9 cellular contexts compared by ENCODE assay signal in genomic region chr2:74472086-74472944, GRCh38. TPM values are rescaled to one million over a fixed set of nuclear protein-coding genes. Genes with fewer than 3 reads are reported as not detected.
DNase-seq lines count a peak whose midpoint lies in the region; ATAC-seq, FAIRE-seq and TF ChIP-seq lines count a peak whose summit lies in the region.
"Had no signal": no experiment of that assay in that cellular context is flagged by ENCODE, and none has a peak within 500 bp of the region (broad histone marks: within the 10 kb centered on the region; RNA-seq: fewer than 3 reads in every experiment).

MRPL53 (minus strand) TSS chr2:74472680; CDS start chr2:74472660, 20 bp downstream.

- CTCF ChIA-PET in BJ (lab: Yijun Ruan, JAX) (interaction anchor here (1.1 to 2.7 kb wide), 3 partner anchors 10 to 115 kb away, joined by 4 to 10 read pairs (median 5); partner anchors contain the start of genes CCDC142 and TTC31), HepG2 (lab: Yijun Ruan, JAX; ENCODE audit: low intra/inter-chr PET ratio, low total read pairs) (no interaction called here)

- peak within 1 kb of the TSS; percentile 95 for H3K4me2 ChIP-seq in HepG2 (ENCODE audit: low read depth, low read length)

- intact Hi-C loops in dendritic cell treated with granulocyte-macrophage colony-stimulating factor and Interleukin-4, amounts not matched to agents 40 ng/mL and 50 ng/mL, for 4 days (cut with micrococcal nuclease): loop anchor here (1.0 kb wide), 2 partner anchors 10 to 14 kb away; partner anchors contain the start of genes CCDC142 and WBP1
- intact Hi-C loops in HepG2 (cut with micrococcal nuclease; ENCODE audit: unreplicated experiment): loop anchor here (1.0 to 2.0 kb wide), 2 partner anchors 14 to 57 kb away; partner anchors contain the start of genes AUP1, HTRA2 and WBP1

- peak within 1 kb of the TSS; percentile 76 for H3K4me3 ChIP-seq in BJ (ENCODE audit: low read depth, low read length)
- H3K4me3 ChIP-seq in HepG2 (replicated peaks in 1 of 3; ENCODE audit: insufficient read depth in 1 of 3, low read depth in 2 of 3, low read length in 3 of 3): peak within 1 kb of the TSS; percentile 67 to 91 (median 83)

- no peaks in the 10 kb centered on the region for H3K27me3 Mint-ChIP-seq in dendritic cell treated with granulocyte-macrophage colony-stimulating factor and Interleukin-4, amounts not matched to agents 40 ng/mL and 50 ng/mL, for 4 days

- ATAC-seq in HG03442 (IDR thresholded peaks at IDR 0.05; ENCODE audit: unreplicated experiment): peak; percentile 79
- peak; percentile 87 for ATAC-seq in HepG2

- H3K36me3 Mint-ChIP-seq in dendritic cell treated with granulocyte-macrophage colony-stimulating factor and Interleukin-4, amounts not matched to agents 40 ng/mL and 50 ng/mL, for 4 days (ENCODE audit: low read depth): peaks cover 46% of the 10 kb centered on the region

- DNase-seq in BJ (ENCODE audit: low read depth) (peak; percentile 49), GM19239 (ENCODE audit: insufficient read length, low spot score) (peak; percentile 74), NCI-H774 (lab: John Stamatoyannopoulos, UW) (peak; percentile 92), HepG2 (ENCODE audit: low spot score) (peak; percentile 92)
- peak; percentile 94 to 96 for DNase-seq in activated CD4-positive, alpha-beta T cell treated with anti-CD3 and anti-CD28 coated beads, Interleukin-2, amount 50 U/mL, for 24 hours (ENCODE audit: low read depth in 1 of 2, low spot score in 1 of 2)
- peak; percentile 96 to 97 for DNase-seq in stimulated activated CD4-positive, alpha-beta T cell treated with anti-CD3 and anti-CD28 coated beads, Interleukin-2, amount 100 ng/mL, for 48 hours

- WGBS in HepG2 (ENCODE audit: low lambda C conversion rate): 2% methylated on average over 62 of the region's 66 CpGs

- H3K79me2 ChIP-seq in HepG2 (ENCODE audit: insufficient read depth, low read length): peaks cover 4% of the 10 kb centered on the region

- peaks cover 37% of the 10 kb centered on the region for H3K4me1 Mint-ChIP-seq in dendritic cell treated with granulocyte-macrophage colony-stimulating factor and Interleukin-4, amounts not matched to agents 40 ng/mL and 50 ng/mL, for 4 days (ENCODE audit: low read depth)

- in situ Hi-C loops in HepG2 (cut with HindIII; ENCODE audit: extremely low pct_ligation_motif_present, low pct_unique_long_range_greater_than_20kb): no loop called here

- TSS peak; percentile 67 for BruUV-seq in HepG2 (replicated peaks; lab: Mats Ljungman, UMichigan)

- H4K20me1 ChIP-seq in HepG2 (ENCODE audit: insufficient read depth, low read length): no peaks in the 10 kb centered on the region

- H3K27me3 ChIP-seq in BJ (ENCODE audit: control insufficient read depth, insufficient read depth, low read length): no peaks in the 10 kb centered on the region
- no peaks in the 10 kb centered on the region; a peak in 1 of 5 replicates for H3K27me3 ChIP-seq in HepG2 (ENCODE audit: control insufficient read depth in 1 of 2, insufficient read depth in 2 of 2, low read length in 2 of 2)

- TF ChIP-seq RAD21 in HepG2 (CRISPR knock-in tag; IDR thresholded peaks at IDR 0.05): peak; percentile 45; the same call in 1 of the 2 replicates

- H2AFZ ChIP-seq in HepG2 (ENCODE audit: low read length): peak within 1 kb of the TSS; percentile 21

- TF ChIP-seq CTCF in BJ (IDR thresholded peaks at IDR 0.05; ENCODE audit: insufficient read depth, low read depth, low read length): no peak
- TF ChIP-seq CTCF in HepG2 (CRISPR knock-in tag; IDR thresholded peaks at IDR 0.05): peak; percentile 42; the same call in 1 of the 2 replicates

- H3K36me3 ChIP-seq in BJ (ENCODE audit: control insufficient read depth, insufficient read depth, low read length) (peaks cover 13% of the 10 kb centered on the region), HepG2 (replicated peaks in 1 of 2; ENCODE audit: control insufficient read depth in 1 of 2, insufficient read depth in 2 of 2, low read length in 2 of 2) (peaks cover 7 to 16% of the 10 kb centered on the region in 2 experiments)

- no peaks in the 10 kb centered on the region for H3K9me3 ChIP-seq in HepG2 (ENCODE audit: low read length)

- H3K27ac ChIP-seq in HepG2 (ENCODE audit: extremely low read length, insufficient read depth, low read length): peak within 1 kb of the TSS; percentile 83

- TF ChIP-seq POLR2A in HepG2 (IDR thresholded peaks at IDR 0.05; ENCODE audit: insufficient read depth in 1 of 2, low read depth in 2 of 2, low read length in 2 of 2): peak; percentile 94 to 97

- H3K4me1 ChIP-seq in HepG2 (ENCODE audit: insufficient read depth, low read length): peaks cover 52% of the 10 kb centered on the region

- POLR2A ChIA-PET in BJ (lab: Charles Lee) (interaction anchor here (0.9 kb wide), 1 partner anchor 17 kb away, joined by 3 read pairs; the partner anchor contains the start of gene INO80B), HepG2 (lab: Yijun Ruan, JAX) (interaction anchor here (0.8 to 20.6 kb wide), 19 partner anchors 9 to 273 kb away, joined by 3 to 795 read pairs (median 9); partner anchors contain the start of genes AUP1, CCDC142, DQX1 and HTRA2)

- peak within 1 kb of the TSS; percentile 97 for H3K27ac Mint-ChIP-seq in dendritic cell treated with granulocyte-macrophage colony-stimulating factor and Interleukin-4, amounts not matched to agents 40 ng/mL and 50 ng/mL, for 4 days

- TF ChIP-seq EP300 in HepG2 (IDR thresholded peaks at IDR 0.05; ENCODE audit: low read depth in 2 of 2, low read length in 2 of 2) (peak in 1 of 2 experiments; percentile 54; a peak in 2 of 4 replicates), HepG2 (CRISPR knock-in tag; IDR thresholded peaks at IDR 0.05; ENCODE audit: borderline replicate concordance) (peak; percentile 67)

- FAIRE-seq in GM19239 (lab: Jason Lieb, UNC): peak; percentile 92
- FAIRE-seq in HepG2 (lab: Jason Lieb, UNC): peak; percentile 78
- FAIRE-seq: islet of Langerhans had no signal

- peak within 1 kb of the TSS; percentile 86 for H3K9ac ChIP-seq in HepG2 (ENCODE audit: insufficient read depth, low read depth, low read length)

- no peaks in the 10 kb centered on the region for H3K9me3 Mint-ChIP-seq in dendritic cell treated with granulocyte-macrophage colony-stimulating factor and Interleukin-4, amounts not matched to agents 40 ng/mL and 50 ng/mL, for 4 days

- H3K4me3 Mint-ChIP-seq in dendritic cell treated with granulocyte-macrophage colony-stimulating factor and Interleukin-4, amounts not matched to agents 40 ng/mL and 50 ng/mL, for 4 days: peak within 1 kb of the TSS; percentile 96

TF ChIP-seq in HepG2, 621 proteins besides CTCF, POLR2A, EP300 and RAD21 (continues in another document):
- no peak; the same call in 1 of the 2 replicates for TF ChIP-seq ZNF557 (CRISPR knock-in tag; IDR thresholded peaks at IDR 0.05)
- TF ChIP-seq ZNF574 (CRISPR knock-in tag; IDR thresholded peaks at IDR 0.05): peak; percentile 97
- TF ChIP-seq SIN3B (IDR thresholded peaks at IDR 0.05; ENCODE audit: low read length): peak; percentile 85
- TF ChIP-seq MXD1 (CRISPR knock-in tag; IDR thresholded peaks at IDR 0.05): peak; percentile 89

RNA-seq across cellular contexts. Expression of gene MRPL53, which starts in this region (rescaled TPM):
- 38.9 and 41.2 TPM in 2 replicates for polyA plus RNA-seq in BJ (2011; rRNA removed)
- polyA minus RNA-seq in BJ (2011; rRNA and poly(A)+ RNA removed): 16.9 TPM in 2 replicates
- 51.9 and 53.8 TPM in 2 replicates for total RNA-seq in HepG2 (2016; rRNA removed; fragmentation: Illumina TruSeq; extraction: Trizol)
- 42.4 and 54.6 TPM in 2 replicates for total RNA-seq in HepG2 (2016; cell fraction: cytosol; rRNA removed; fragmentation: Illumina TruSeq; extraction: Trizol; ENCODE audit: low read depth)
- 58.8 and 59.3 TPM in 2 replicates for total RNA-seq in HepG2 (2016; cell fraction: insoluble cytoplasmic fraction; rRNA removed; fragmentation: Illumina TruSeq; extraction: Trizol)
- total RNA-seq in HepG2 (2016; cell fraction: membrane; rRNA removed; fragmentation: Illumina TruSeq; extraction: Trizol): 53.4 and 65.7 TPM in 2 replicates
- 30.0 and 33.7 TPM in 2 replicates for total RNA-seq in HepG2 (2016; cell fraction: nucleus; rRNA removed; fragmentation: Illumina TruSeq; extraction: Trizol)
- polyA plus RNA-seq in HepG2 (2011; rRNA removed): 28.8 and 34.3 TPM in 2 replicates
- polyA plus RNA-seq in HepG2 (2011; cell fraction: cytosol; rRNA removed): 30.0 and 63.3 TPM in 2 replicates
- polyA plus RNA-seq in HepG2 (2011; cell fraction: nucleus; rRNA removed): 49.3 and 53.8 TPM in 2 replicates
- polyA plus RNA-seq in HepG2 (2012): 32.0 and 44.9 TPM in 2 replicates
- polyA plus RNA-seq in HepG2 (2016; cell fraction: cytosol; fragmentation: Illumina TruSeq; extraction: Trizol; ENCODE audit: low read depth): 37.9 and 43.7 TPM in 2 replicates
- polyA plus RNA-seq in HepG2 (2016; cell fraction: insoluble cytoplasmic fraction; fragmentation: Illumina TruSeq; extraction: Trizol; ENCODE audit: low read depth): 43.6 and 45.0 TPM in 2 replicates
- polyA plus RNA-seq in HepG2 (2016; cell fraction: membrane; fragmentation: Illumina TruSeq; extraction: Trizol; ENCODE audit: low read depth): 39.5 and 42.8 TPM in 2 replicates
- 61.4 and 66.8 TPM in 2 replicates for polyA plus RNA-seq in HepG2 (2016; cell fraction: nucleus; fragmentation: Illumina TruSeq; extraction: Trizol; ENCODE audit: insufficient read depth, low read depth)
- polyA minus RNA-seq in HepG2 (2011; rRNA and poly(A)+ RNA removed; ENCODE audit: low replicate concordance): 38.1 and 38.8 TPM in 2 replicates
- polyA minus RNA-seq in HepG2 (2011; cell fraction: cytosol; rRNA and poly(A)+ RNA removed): 13.6 and 15.1 TPM in 2 replicates
- 18.9 and 23.0 TPM in 2 replicates for polyA minus RNA-seq in HepG2 (2011; cell fraction: nucleus; rRNA and poly(A)+ RNA removed)

Comparison
In these comparisons a context has a peak if more than half of its experiments do, and no peak if none do; other contexts are left out.
1. Peak in every context shown above with its lines: DNase-seq, ATAC-seq, H3K4me3 ChIP-seq and H3K27ac ChIP-seq.